27 cellular contexts compared by ENCODE assay signal in genomic region chr20:36496707-36497669, GRCh38. TPM values are rescaled to one million over a fixed set of nuclear protein-coding genes. Genes with fewer than 3 reads are reported as not detected.
DNase-seq lines count a peak whose midpoint lies in the region; ATAC-seq and TF ChIP-seq lines count a peak whose summit lies in the region.
"Had no signal": no experiment of that assay in that cellular context is flagged by ENCODE, and none has a peak within 500 bp of the region (broad histone marks: within the 10 kb centered on the region; RNA-seq: fewer than 3 reads in every experiment).

No MANE protein-coding gene starts in this region.

- H3K27ac ChIP-seq in RWPE2 (ENCODE audit: poor library complexity, severe bottlenecking) (no peak overlapping the region), brain microvascular endothelial cell (peak overlapping the region; percentile 43), right lobe of liver (peak overlapping the region in 1 of 3 donors; percentile 39), sigmoid colon (peak overlapping the region in 2 of 4 donors; percentile 2 to 89), foreskin keratinocyte (no peak overlapping the region)
- H3K27ac ChIP-seq: SK-N-MC, uterus had no signal

- intact Hi-C loops in right lobe of liver (cut with DNase I): no loop called here
- intact Hi-C loops in sigmoid colon (cut with DNase I): no loop called here

- no peak for TF ChIP-seq CTCF in RWPE2 (IDR thresholded peaks at IDR 0.05; ENCODE audit: poor library complexity, severe bottlenecking)
- no peak for TF ChIP-seq CTCF in brain microvascular endothelial cell (IDR thresholded peaks at IDR 0.05; ENCODE audit: low read depth, low read length, missing control alignments)
- TF ChIP-seq CTCF in right lobe of liver (IDR thresholded peaks at IDR 0.05): no peak
- TF ChIP-seq CTCF in sigmoid colon (IDR thresholded peaks at IDR 0.05): no peak
- no peak for TF ChIP-seq CTCF in foreskin keratinocyte (conservative IDR thresholded peaks at IDR 0.05)

- no peak for ATAC-seq in RWPE2 (ENCODE audit: low read depth)
- ATAC-seq in right lobe of liver: peak; percentile 62 to 85 (median 74)
- no peak for ATAC-seq in foreskin keratinocyte
- ATAC-seq: K562; naive thymus-derived CD4-positive, alpha-beta T cell had no signal

- DNase-seq in RWPE2 (ENCODE audit: low spot score): peak; percentile 81
- DNase-seq in brain microvascular endothelial cell: no peak
- peak; percentile 58 to 84 (median 79) for DNase-seq in right lobe of liver
- DNase-seq in sigmoid colon: peak; percentile 38
- DNase-seq in foreskin keratinocyte: no peak
- DNase-seq in NCI-H2029 (lab: John Stamatoyannopoulos, UW): no peak
- DNase-seq in NCI-H524 (lab: John Stamatoyannopoulos, UW): no peak
- DNase-seq in HuH-7 (ENCODE audit: low spot score): no peak
- DNase-seq: activated CD4-positive, alpha-beta memory T cell treated with anti-CD3 and anti-CD28 coated beads, Interleukin-2, amount 10 ng/mL, durations not matched to agents 7 days and 5 days; activated CD4-positive, CD25-positive, alpha-beta regulatory T cell treated with anti-CD3 and anti-CD28 coated beads, Interleukin-2, amount 50 U/mL, for 72 hours; activated effector memory CD4-positive, alpha-beta T cell treated with Interleukin-2 at 50 U/mL for 16 hours; activated T-cell treated with anti-CD3 and anti-CD28 coated beads for 4 hours; C1 segment of cervical spinal cord; Caco-2; DMS79; effector CD8-positive, alpha-beta T cell; erythroblast; foreskin fibroblast; GDM1; hypothalamus; naive thymus-derived CD4-positive, alpha-beta T cell; NCI-H1105 treated with DMSO at 0.1 percent for 48 hours; NCI-H446; stimulated activated CD4-positive, alpha-beta T cell treated with anti-CD3 and anti-CD28 coated beads, Interleukin-2, amount 100 ng/mL, for 48 hours; uterus had no signal

- H3K27me3 ChIP-seq in RWPE2 (ENCODE audit: insufficient read depth, poor library complexity, severe bottlenecking): no peaks in the 10 kb centered on the region
- H3K27me3 ChIP-seq in brain microvascular endothelial cell (replicated peaks): no peaks in the 10 kb centered on the region
- H3K27me3 ChIP-seq in right lobe of liver: no peaks in the 10 kb centered on the region
- H3K27me3 ChIP-seq in sigmoid colon: no peaks in the 10 kb centered on the region
- no peaks in the 10 kb centered on the region for H3K27me3 ChIP-seq in foreskin keratinocyte
- H3K27me3 ChIP-seq: uterus had no signal

- H3K4me1 ChIP-seq in RWPE2 (ENCODE audit: insufficient read depth, poor library complexity, severe bottlenecking) (peaks cover 14% of the 10 kb centered on the region), right lobe of liver (peaks cover 0 to 38% (median 3%) of the 10 kb centered on the region in 4 donors), sigmoid colon (peaks cover 0 to 47% (median 32%) of the 10 kb centered on the region in 4 donors), foreskin keratinocyte (peaks cover 7% of the 10 kb centered on the region)
- H3K4me1 ChIP-seq: Caco-2, uterus had no signal

- H3K9me3 ChIP-seq in RWPE2 (ENCODE audit: severe bottlenecking) (no peaks in the 10 kb centered on the region), right lobe of liver (no peaks in the 10 kb centered on the region), sigmoid colon (no peaks in the 10 kb centered on the region)
- H3K9me3 ChIP-seq: Caco-2, uterus had no signal

- H3K36me3 ChIP-seq in RWPE2 (ENCODE audit: low read depth) (peaks cover 82% of the 10 kb centered on the region), brain microvascular endothelial cell (replicated peaks) (peaks cover 67% of the 10 kb centered on the region), right lobe of liver (peaks cover 0 to 30% (median 11%) of the 10 kb centered on the region in 4 donors), sigmoid colon (peaks cover 39 to 61% (median 53%) of the 10 kb centered on the region in 4 donors)
- H3K36me3 ChIP-seq: uterus had no signal

- TF ChIP-seq POLR2A in right lobe of liver (IDR thresholded peaks at IDR 0.05) (no peak), sigmoid colon (IDR thresholded peaks at IDR 0.05) (no peak)

- H3K4me3 ChIP-seq in RWPE2 (ENCODE audit: severe bottlenecking) (no peak overlapping the region), brain microvascular endothelial cell (ENCODE audit: low read depth, low read length) (no peak overlapping the region), right lobe of liver (no peak overlapping the region), sigmoid colon (no peak overlapping the region)
- H3K4me3 ChIP-seq: K562, SK-N-MC, uterus had no signal

- no peak for TF ChIP-seq EP300 in sigmoid colon (IDR thresholded peaks at IDR 0.05)

- WGBS in right lobe of liver (ENCODE audit: insufficient coverage, low coverage, low lambda C conversion rate, missing lambda C conversion rate): 84% methylated on average over 21 of the region's 33 CpGs
- WGBS in sigmoid colon, 2 donors: 95 to 96% methylated on average over 33 of the region's 33 CpGs

- in situ Hi-C loops in brain microvascular endothelial cell (cut with HindIII; ENCODE audit: low pct_ligation_motif_present, low sequenced_read_pairs): no loop called here

RNA-seq across cellular contexts. Expression of gene MYL9, which starts 44.3 kb away (rescaled TPM):
- total RNA-seq in right lobe of liver (10 to 100 TPM in 4 of 6 experiments, 1 to 10 TPM in 2; 7.7 to 44.2 (median 18.1) TPM), sigmoid colon (1,000 to 10,000 TPM; 1,167 to 2,082 (median 1,738) TPM), foreskin keratinocyte (5.3 and 7.7 TPM in 2 replicates)
- polyA plus RNA-seq in sigmoid colon (100 to 1,000 TPM in 2 of 3 donors, 10 to 100 TPM in 1; 26.4 to 168 (median 105) TPM), foreskin keratinocyte (11.2 and 14.6 TPM in 2 replicates)
- polyA plus RNA-seq: naive thymus-derived CD4-positive, alpha-beta T cell had no signal

Comparison
In these comparisons a context has a peak if more than half of its experiments do, and no peak if none do; other contexts are left out.
1. ATAC-seq: peak in right lobe of liver (4 of 4); none in RWPE2 (single experiment) and foreskin keratinocyte (single experiment).
2. DNase-seq: peak in RWPE2 (single experiment), right lobe of liver (3 of 3) and sigmoid colon (single experiment); none in brain microvascular endothelial cell (single experiment), foreskin keratinocyte (0 of 2), NCI-H2029 (single experiment), NCI-H524 (0 of 2) and HuH-7 (single experiment).
3. RNA of gene MYL9, which starts 44.3 kb away (total RNA-seq): 1,167 to 2,082 TPM in sigmoid colon; 7.7 to 44.2 TPM in right lobe of liver and 5.3 to 7.7 TPM in foreskin keratinocyte; every median in the first group is over 10 times any median in the second.